Comparison of ENCODE assay signal across 9 cellular contexts in genomic region chr2:168758970-168759820, GRCh38. TPM values are rescaled to one million over a fixed set of nuclear protein-coding genes. Genes with fewer than 3 reads are reported as not detected.
DNase-seq lines count a peak whose midpoint lies in the region; ATAC-seq and TF ChIP-seq lines count a peak whose summit lies in the region.
"Had no signal": no experiment of that assay in that cellular context is flagged by ENCODE, and none has a peak within 500 bp of the region (broad histone marks: within the 10 kb centered on the region; RNA-seq: fewer than 3 reads in every experiment).

No MANE protein-coding gene starts in this region.

- peaks cover 19% of the 10 kb centered on the region for H3K36me3 Mint-ChIP-seq in nephron progenitor cell (ENCODE audit: low read depth)
- H3K36me3 Mint-ChIP-seq: IgD-negative memory B cell had no signal

- H3K4me3 Mint-ChIP-seq in nephron progenitor cell = no peak overlapping the region
- H3K4me3 Mint-ChIP-seq: IgD-negative memory B cell had no signal

- H3F3A ChIP-seq in SU-DHL-6 (ENCODE audit: insufficient read depth) = no peaks in the 10 kb centered on the region

- RAD21 ChIA-PET in HCT116 (lab: Charles Lee; ENCODE audit: low non-redundant PET in 1 of 2, low total read pairs in 2 of 2, uncharacterized antibody in 2 of 2, unreplicated experiment in 2 of 2) = interaction anchor here in 1 of 2 experiments (0.7 kb wide), 1 partner anchor 337 kb away, joined by 3 read pairs; no protein-coding TSS in a partner anchor

- peaks cover 8% of the 10 kb centered on the region for H3K4me1 Mint-ChIP-seq in nephron progenitor cell

- no peaks in the 10 kb centered on the region for H3K9me2 ChIP-seq in HCT116 (ENCODE audit: insufficient read depth)
- no peaks in the 10 kb centered on the region for H3K9me2 ChIP-seq in SU-DHL-6 (replicated peaks; ENCODE audit: insufficient read depth, low read length)

- H3K27ac ChIP-seq in AG04450 (ENCODE audit: low read depth, low read length) (no peak overlapping the region), HCT116 (ENCODE audit: low read depth, low read length) (no peak overlapping the region), SU-DHL-6 (ENCODE audit: low read depth, low read length) (no peak overlapping the region)

- intact Hi-C loops in HCT116 (cut with micrococcal nuclease) = loop anchor here (1.0 to 10.0 kb wide), 2 partner anchors 413 to 624 kb away; no protein-coding TSS in a partner anchor

- DNase-seq in AG04450 (ENCODE audit: low read depth, low spot score) = peak; percentile 20
- DNase-seq in GM10248 (ENCODE audit: extremely low spot score) = peak; percentile 45
- DNase-seq in HCT116 (ENCODE audit: low read depth, low spot score) = peak; percentile 21
- DNase-seq in MV-4-11 (lab: John Stamatoyannopoulos, UW) = peak; percentile 27
- DNase-seq in erythroblast (lab: John Stamatoyannopoulos, UW) = peak; percentile 61 to 62
- DNase-seq in nephron progenitor cell = peak; percentile 7

- POLR2A ChIA-PET in AG04450 (lab: Yijun Ruan, JAX) (no interaction called here), GM10248 (lab: Yijun Ruan, JAX) (no interaction called here), HCT116 (lab: Charles Lee) (no interaction called here)

- no peaks in the 10 kb centered on the region for H3K4me1 ChIP-seq in HCT116 (ENCODE audit: control insufficient read depth in 1 of 2, insufficient read depth in 2 of 2, low read length in 2 of 2)

- H3K27me3 Mint-ChIP-seq in nephron progenitor cell (ENCODE audit: low read depth, poor library complexity) = no peaks in the 10 kb centered on the region
- H3K27me3 Mint-ChIP-seq: IgD-negative memory B cell had no signal

- TF ChIP-seq CTCF in AG04450 (IDR thresholded peaks at IDR 0.05; ENCODE audit: low read depth, low read length) = peak; percentile 71
- peak; percentile 28 for TF ChIP-seq CTCF in GM10248 (IDR thresholded peaks at IDR 0.05; ENCODE audit: control extremely low read depth, extremely low read depth, low read depth, missing control alignments)
- TF ChIP-seq CTCF in HCT116 (IDR thresholded peaks at IDR 0.05 in 2 of 3, conservative IDR thresholded peaks at IDR 0.05 in 1 of 3; ENCODE audit: borderline replicate concordance in 1 of 3, insufficient read depth in 1 of 3, low read depth in 2 of 3, low read length in 2 of 3) = peak; percentile 52 to 67 (median 61); a peak in 5 of 6 replicates
- peak; percentile 24 for TF ChIP-seq CTCF in SU-DHL-6 (IDR thresholded peaks at IDR 0.05; ENCODE audit: insufficient read depth, low read length, poor library complexity, severe bottlenecking)
- TF ChIP-seq CTCF in nephron progenitor cell (IDR thresholded peaks at IDR 0.05) = peak; percentile 38

- CTCF ChIA-PET in AG04450 (lab: Charles Lee) (interaction anchor here (0.6 to 6.7 kb wide), 12 partner anchors 11 to 445 kb away, joined by 3 to 105 read pairs (median 5); no protein-coding TSS in a partner anchor), GM10248 (lab: Yijun Ruan, JAX) (interaction anchor here (0.7 to 2.6 kb wide), 9 partner anchors 12 to 421 kb away, joined by 3 to 17 read pairs (median 3); no protein-coding TSS in a partner anchor), HCT116 (lab: Charles Lee) (interaction anchor here (1.1 kb wide), 2 partner anchors 411 to 413 kb away, joined by 4 to 6 read pairs; no protein-coding TSS in a partner anchor)

- H3K9me3 ChIP-seq in AG04450 (ENCODE audit: control insufficient read depth, insufficient read depth, low read length) (no peaks in the 10 kb centered on the region), HCT116 (ENCODE audit: control insufficient read depth in 1 of 2, insufficient read depth in 1 of 2, low read depth in 1 of 2, low read length in 2 of 2) (no peaks in the 10 kb centered on the region), SU-DHL-6 (ENCODE audit: insufficient read depth, low read length) (no peaks in the 10 kb centered on the region)

- H4K20me1 ChIP-seq in HCT116 (ENCODE audit: insufficient read depth) (no peaks in the 10 kb centered on the region), SU-DHL-6 (ENCODE audit: low read depth, low read length) (no peaks in the 10 kb centered on the region)

- no peaks in the 10 kb centered on the region for H3K9me3 Mint-ChIP-seq in nephron progenitor cell
- H3K9me3 Mint-ChIP-seq: IgD-negative memory B cell had no signal

- H3K36me3 ChIP-seq in HCT116 (ENCODE audit: control insufficient read depth in 1 of 2, insufficient read depth in 2 of 2, low read length in 2 of 2) = no peaks in the 10 kb centered on the region
- no peaks in the 10 kb centered on the region for H3K36me3 ChIP-seq in SU-DHL-6 (ENCODE audit: low read length)

- TF ChIP-seq POLR2A in HCT116 (IDR thresholded peaks at IDR 0.05; ENCODE audit: borderline replicate concordance, extremely low read depth, insufficient read depth, insufficient read length) (no peak), erythroblast (IDR thresholded peaks at IDR 0.05; ENCODE audit: low read length) (no peak)

- TF ChIP-seq RAD21 in HCT116 (IDR thresholded peaks at IDR 0.05; ENCODE audit: low read depth) = peak; percentile 74

- H2AFZ ChIP-seq in HCT116 (ENCODE audit: low read depth, low read length, poor library complexity, severe bottlenecking) (no peak overlapping the region), SU-DHL-6 (ENCODE audit: low read depth, low read length, severe bottlenecking) (no peak overlapping the region)

- H3K4me2 ChIP-seq in HCT116 (ENCODE audit: low read length) (no peak overlapping the region), SU-DHL-6 (ENCODE audit: low read depth, low read length, poor library complexity, severe bottlenecking) (no peak overlapping the region)

- H3K79me2 ChIP-seq in HCT116 (ENCODE audit: insufficient read depth, low read length) = no peaks in the 10 kb centered on the region
- H3K79me2 ChIP-seq in SU-DHL-6 (ENCODE audit: insufficient read depth, low read length) = no peaks in the 10 kb centered on the region

- BruUV-seq in HCT116 (replicated peaks; lab: Mats Ljungman, UMichigan) = no TSS peak

- H3K27ac Mint-ChIP-seq in nephron progenitor cell = no peak overlapping the region
- H3K27ac Mint-ChIP-seq: IgD-negative memory B cell had no signal

- ATAC-seq in HCT116 (peak; percentile 93), GM21576 (IDR thresholded peaks at IDR 0.05; ENCODE audit: unreplicated experiment) (no peak)

- no peak overlapping the region for H3K9ac ChIP-seq in HCT116 (ENCODE audit: low read length)
- no peak overlapping the region for H3K9ac ChIP-seq in SU-DHL-6 (ENCODE audit: low read length)

- H3K27me3 ChIP-seq in AG04450 (ENCODE audit: control insufficient read depth, insufficient read depth, low read length) (no peaks in the 10 kb centered on the region), HCT116 (ENCODE audit: insufficient read depth, low read length) (no peaks in the 10 kb centered on the region), SU-DHL-6 (ENCODE audit: low read length) (no peaks in the 10 kb centered on the region)

- H3K4me3 ChIP-seq in AG04450 (ENCODE audit: low read depth, low read length) = no peak overlapping the region
- H3K4me3 ChIP-seq in HCT116 (replicated peaks in 1 of 2; ENCODE audit: low read depth in 1 of 2, low read length in 2 of 2) = no peak overlapping the region
- no peak overlapping the region for H3K4me3 ChIP-seq in SU-DHL-6 (ENCODE audit: insufficient read depth, low read length, poor library complexity, severe bottlenecking)

TF ChIP-seq in HCT116, 20 proteins besides CTCF, POLR2A, EP300 and RAD21:
- TF ChIP-seq ZFX (IDR thresholded peaks at IDR 0.05) (no peak), SRF (IDR thresholded peaks at IDR 0.05; ENCODE audit: low read depth) (no peak), SIN3A (IDR thresholded peaks at IDR 0.05; ENCODE audit: low read depth) (no peak), ATF3 (IDR thresholded peaks at IDR 0.05) (no peak), EZH2phosphoT487 (IDR thresholded peaks at IDR 0.05; ENCODE audit: borderline replicate concordance) (no peak), CBX3 (IDR thresholded peaks at IDR 0.05; ENCODE audit: low read depth) (no peak), POLR2AphosphoS5 (IDR thresholded peaks at IDR 0.05; ENCODE audit: low read depth, low read length) (no peak), CEBPB (IDR thresholded peaks at IDR 0.05; ENCODE audit: low read depth) (no peak), MAX (IDR thresholded peaks at IDR 0.05) (no peak)

RNA-seq across cellular contexts. Expression of gene NOSTRIN, which starts 43.2 kb away (rescaled TPM):
- polyA plus RNA-seq in AG04450 (2011; rRNA removed) = 0.10 TPM in 1 of 2 replicates, not detected in the other
- polyA minus RNA-seq in AG04450 (2011; rRNA and poly(A)+ RNA removed) = not detected in 2 replicates
- 3.1 TPM for total RNA-seq in HCT116 (2021; ENCODE audit: unreplicated experiment)
- 1.3 and 1.9 TPM in 2 replicates for polyA plus RNA-seq in HCT116 (2012)
- polyA plus RNA-seq: IgD-negative memory B cell had no signal

Comparison
In these comparisons a context has a peak if more than half of its experiments do, and no peak if none do; other contexts are left out.
1. DNase-seq: peak in every context shown above with its lines; median percentile 62 in erythroblast; 45 in GM10248; 27 in MV-4-11; 21 in HCT116; 20 in AG04450; 7 in nephron progenitor cell.